Comparison of ENCODE assay signal across 17 cellular contexts in genomic region chr9:121344062-121344696, GRCh38. TPM values are rescaled to one million over a fixed set of nuclear protein-coding genes. Genes with fewer than 3 reads are reported as not detected.
DNase-seq lines count a peak whose midpoint lies in the region; ATAC-seq, FAIRE-seq and TF ChIP-seq lines count a peak whose summit lies in the region.
"Had no signal": no experiment of that assay in that cellular context is flagged by ENCODE, and none has a peak within 500 bp of the region (broad histone marks: within the 10 kb centered on the region; RNA-seq: fewer than 3 reads in every experiment).

No MANE protein-coding gene starts in this region.

- H3K36me3 ChIP-seq in mesenchymal stem cell (ENCODE audit: control insufficient read depth in 1 of 2, insufficient read depth in 2 of 2, low read depth in 1 of 2, low read length in 2 of 2): peaks cover 0 to 89% of the 10 kb centered on the region in 2 experiments

- H3K36me3 Mint-ChIP-seq in stimulated activated naive CD8-positive, alpha-beta T cell treated with anti-CD3 and anti-CD28 coated beads, Interleukin-15, Interleukin-2, amounts not matched to agents 100 ng/mL and 50 ng/mL, for 24 hours (ENCODE audit: low read depth): peaks cover 42% of the 10 kb centered on the region
- no peaks in the 10 kb centered on the region for H3K36me3 Mint-ChIP-seq in progenitor cell of endocrine pancreas (ENCODE audit: insufficient read depth)

- H3K9ac ChIP-seq in mesenchymal stem cell (ENCODE audit: low read length): no peak overlapping the region

- DNase-seq in stimulated activated naive CD8-positive, alpha-beta T cell treated with anti-CD3 and anti-CD28 coated beads, Interleukin-15, Interleukin-2, amounts not matched to agents 100 U/mL and 50 U/mL, for 24 hours: no peak
- DNase-seq in NCI-H748 treated with DMSO at 0.1 percent for 48 hours (lab: John Stamatoyannopoulos, UW): peak; percentile 1
- DNase-seq in mesenchymal stem cell: peak; percentile 26
- DNase-seq in SK-N-DZ (ENCODE audit: low spot score): no peak
- no peak for DNase-seq in NOMO-1 treated with DMSO at 0.1 percent for 48 hours (lab: John Stamatoyannopoulos, UW; ENCODE audit: unreplicated experiment)
- no peak for DNase-seq in RCC 7860 (ENCODE audit: low spot score)
- DNase-seq in progenitor cell of endocrine pancreas (ENCODE audit: low spot score, unreplicated experiment): no peak
- DNase-seq: activated B cell treated with CpG ODN at 0.5 μM for 24 hours, H9, hippocampal formation, KG1, NCI-H1930, Peyer's patch had no signal

- no peaks in the 10 kb centered on the region for H3K27me3 ChIP-seq in mesenchymal stem cell (ENCODE audit: control insufficient read depth in 1 of 2, insufficient read depth in 1 of 2, low read length in 2 of 2)
- H3K27me3 ChIP-seq: Peyer's patch had no signal

- TF ChIP-seq CTCF in progenitor cell of endocrine pancreas (IDR thresholded peaks at IDR 0.05; ENCODE audit: unreplicated experiment): no peak

- no peak overlapping the region for H3K4me2 ChIP-seq in mesenchymal stem cell (ENCODE audit: low read length, poor library complexity, severe bottlenecking)
- H3K4me2 ChIP-seq: smooth muscle cell had no signal

- ATAC-seq in stimulated activated naive CD8-positive, alpha-beta T cell treated with anti-CD3 and anti-CD28 coated beads, Interleukin-15, Interleukin-2, amounts not matched to agents 100 U/mL and 50 U/mL, for 24 hours: no peak

- no peak overlapping the region for H4K8ac ChIP-seq in mesenchymal stem cell (ENCODE audit: low read length)

- no peak overlapping the region for H2BK5ac ChIP-seq in mesenchymal stem cell (ENCODE audit: low read depth, low read length, poor library complexity, severe bottlenecking)

- peak overlapping the region; percentile 72 for H3K27ac Mint-ChIP-seq in stimulated activated naive CD8-positive, alpha-beta T cell treated with anti-CD3 and anti-CD28 coated beads, Interleukin-15, Interleukin-2, amounts not matched to agents 100 ng/mL and 50 ng/mL, for 24 hours
- no peak overlapping the region for H3K27ac Mint-ChIP-seq in progenitor cell of endocrine pancreas
- H3K27ac Mint-ChIP-seq: activated B cell treated with CpG ODN at 0.5 μM for 24 hours had no signal

- H3K4me1 ChIP-seq in mesenchymal stem cell (ENCODE audit: control insufficient read depth, insufficient read depth, low read depth, low read length): no peaks in the 10 kb centered on the region

- 79% methylated on average over 4 of the region's 6 CpGs for WGBS in mesenchymal stem cell

- peaks cover 6% of the 10 kb centered on the region for H3K4me1 Mint-ChIP-seq in stimulated activated naive CD8-positive, alpha-beta T cell treated with anti-CD3 and anti-CD28 coated beads, Interleukin-15, Interleukin-2, amounts not matched to agents 100 ng/mL and 50 ng/mL, for 24 hours (ENCODE audit: low read depth)
- H3K4me1 Mint-ChIP-seq in progenitor cell of endocrine pancreas (ENCODE audit: low read depth): peaks cover 11% of the 10 kb centered on the region
- H3K4me1 Mint-ChIP-seq: activated B cell treated with CpG ODN at 0.5 μM for 24 hours, H9 had no signal

- no peaks in the 10 kb centered on the region for H3K9me3 ChIP-seq in mesenchymal stem cell (ENCODE audit: control insufficient read depth, low read length)
- H3K9me3 ChIP-seq: Peyer's patch had no signal

- no peak overlapping the region for H3K23ac ChIP-seq in mesenchymal stem cell (ENCODE audit: low read length in 2 of 2)

- H3K79me1 ChIP-seq in mesenchymal stem cell (replicated peaks; ENCODE audit: low read length, poor library complexity, severe bottlenecking): no peaks in the 10 kb centered on the region

- no peak overlapping the region for H2BK12ac ChIP-seq in mesenchymal stem cell (ENCODE audit: low read length in 2 of 2)

- H3K9me3 Mint-ChIP-seq in stimulated activated naive CD8-positive, alpha-beta T cell treated with anti-CD3 and anti-CD28 coated beads, Interleukin-15, Interleukin-2, amounts not matched to agents 100 ng/mL and 50 ng/mL, for 24 hours: no peaks in the 10 kb centered on the region
- H3K9me3 Mint-ChIP-seq in progenitor cell of endocrine pancreas (ENCODE audit: low read depth): no peaks in the 10 kb centered on the region
- H3K9me3 Mint-ChIP-seq: activated B cell treated with CpG ODN at 0.5 μM for 24 hours, H9 had no signal

- no peak overlapping the region for H2AFZ ChIP-seq in mesenchymal stem cell (ENCODE audit: low read depth, low read length)

- no peak overlapping the region for H3K18ac ChIP-seq in mesenchymal stem cell (ENCODE audit: low read depth in 1 of 2, low read length in 2 of 2)

- H3K4me3 Mint-ChIP-seq in stimulated activated naive CD8-positive, alpha-beta T cell treated with anti-CD3 and anti-CD28 coated beads, Interleukin-15, Interleukin-2, amounts not matched to agents 100 ng/mL and 50 ng/mL, for 24 hours: no peak overlapping the region
- no peak overlapping the region for H3K4me3 Mint-ChIP-seq in progenitor cell of endocrine pancreas (ENCODE audit: low read depth)
- H3K4me3 Mint-ChIP-seq: activated B cell treated with CpG ODN at 0.5 μM for 24 hours, H9 had no signal

- H2AK5ac ChIP-seq in mesenchymal stem cell (ENCODE audit: low read length, severe bottlenecking): no peak overlapping the region

- H3K14ac ChIP-seq in mesenchymal stem cell (ENCODE audit: low read length in 2 of 2): no peak overlapping the region

- H3K4me3 ChIP-seq in mesenchymal stem cell (ENCODE audit: insufficient read depth in 1 of 2, low read depth in 1 of 2, low read length in 2 of 2): no peak overlapping the region
- H3K4me3 ChIP-seq: Peyer's patch, smooth muscle cell had no signal

- no peak overlapping the region for H4K91ac ChIP-seq in mesenchymal stem cell (ENCODE audit: low read length)

- no peak overlapping the region for H3K4ac ChIP-seq in mesenchymal stem cell (ENCODE audit: low read depth in 1 of 2, low read length in 2 of 2)

- no peak overlapping the region for H2BK120ac ChIP-seq in mesenchymal stem cell (ENCODE audit: low read depth, low read length)

- FAIRE-seq in RCC 7860 (lab: Jason Lieb, UNC): no peak
- FAIRE-seq: colon had no signal

- H3K27ac ChIP-seq in mesenchymal stem cell (ENCODE audit: low read length, poor library complexity, severe bottlenecking): no peak overlapping the region
- H3K27ac ChIP-seq: epithelial cell of prostate, Peyer's patch had no signal

- no peak overlapping the region for H2BK15ac ChIP-seq in mesenchymal stem cell (ENCODE audit: low read depth, poor library complexity, severe bottlenecking)

- H3K27me3 Mint-ChIP-seq in stimulated activated naive CD8-positive, alpha-beta T cell treated with anti-CD3 and anti-CD28 coated beads, Interleukin-15, Interleukin-2, amounts not matched to agents 100 ng/mL and 50 ng/mL, for 24 hours: no peaks in the 10 kb centered on the region
- no peaks in the 10 kb centered on the region for H3K27me3 Mint-ChIP-seq in progenitor cell of endocrine pancreas
- H3K27me3 Mint-ChIP-seq: activated B cell treated with CpG ODN at 0.5 μM for 24 hours had no signal

RNA-seq across cellular contexts. Expression of gene STOM, which starts 25.9 kb away (rescaled TPM):
- 298 TPM for polyA plus RNA-seq in mesenchymal stem cell (2013, experiment 1 of 2)
- 315 TPM for polyA plus RNA-seq in mesenchymal stem cell (2013, experiment 2 of 2)
- polyA plus RNA-seq in SK-N-DZ (2014; cell fraction: cytosol; rRNA removed): 0.09 TPM in 1 of 2 replicates, not detected in the other
- not detected in 2 replicates for polyA plus RNA-seq in SK-N-DZ (2014; cell fraction: nucleus; rRNA removed)
- total RNA-seq in progenitor cell of endocrine pancreas: 11.0 and 14.4 TPM in 2 replicates

Comparison
In these comparisons a context has a peak if more than half of its experiments do, and no peak if none do; other contexts are left out.
1. DNase-seq: peak in NCI-H748 treated with DMSO at 0.1 percent for 48 hours (single experiment) and mesenchymal stem cell (single experiment); none in stimulated activated naive CD8-positive, alpha-beta T cell treated with anti-CD3 and anti-CD28 coated beads, Interleukin-15, Interleukin-2, amounts not matched to agents 100 U/mL and 50 U/mL, for 24 hours (single experiment), SK-N-DZ (single experiment), NOMO-1 treated with DMSO at 0.1 percent for 48 hours (single experiment), RCC 7860 (single experiment) and progenitor cell of endocrine pancreas (single experiment).